ENCODE assay signal across 3 cellular contexts in the genomic region with DNA sequence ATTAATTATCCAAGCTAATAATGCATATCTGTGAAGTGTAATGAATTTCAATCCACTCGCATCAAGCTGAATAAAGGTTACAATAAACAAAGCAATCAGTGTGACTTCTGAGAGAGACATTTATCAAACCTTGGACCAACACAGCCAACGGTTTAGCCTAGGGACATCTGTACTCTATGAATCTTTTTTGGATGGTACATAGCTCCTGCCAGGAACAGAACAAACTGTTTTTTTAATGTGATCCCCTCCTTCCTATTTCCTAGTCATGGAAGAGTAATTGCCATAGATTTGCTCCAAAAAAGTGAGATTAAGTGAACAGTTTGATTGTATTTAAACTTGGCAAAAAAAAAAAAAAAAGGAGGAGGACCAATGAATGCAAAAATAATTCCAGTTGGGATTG.
"Had no signal": no experiment of that assay in that cellular context is flagged by ENCODE, and none has a peak within 500 bp of the region (broad histone marks: within the 10 kb centered on the region; RNA-seq: fewer than 3 reads in every experiment).

No MANE protein-coding gene starts in this region.

- DNase-seq: H9, HCEC 1CT, IMR-90 had no signal
